Comparison of ENCODE assay signal across 29 cellular contexts in genomic region chr2:32455816-32456215, GRCh38.
"Had no signal": no experiment of that assay in that cellular context is flagged by ENCODE, and none has a peak within 500 bp of the region (broad histone marks: within the 10 kb centered on the region; RNA-seq: fewer than 3 reads in every experiment).

No MANE protein-coding gene starts in this region.

- FAIRE-seq: islet of Langerhans, kidney, urothelium cell line had no signal

- H3K9me3 Mint-ChIP-seq: immature natural killer cell; naive thymus-derived CD4-positive, alpha-beta T cell; nephron progenitor cell; neural progenitor cell; stimulated activated effector memory CD8-positive, alpha-beta T cell treated with anti-CD3 and anti-CD28 coated beads, Interleukin-12 subunit alpha, Interleukin-12 subunit beta, amount 100 ng/mL, for 72 hours; stimulated activated naive CD8-positive, alpha-beta T cell treated with anti-CD3 and anti-CD28 coated beads, Interleukin-15, Interleukin-2, amounts not matched to agents 100 ng/mL and 50 ng/mL, for 24 hours had no signal

- DNase-seq: heart left ventricle; hypothalamus; immature natural killer cell; kidney; left colon; left lung; midbrain; mucosa of descending colon; naive thymus-derived CD4-positive, alpha-beta T cell; nephron progenitor cell; ovary; spleen; stimulated activated CD4-positive, alpha-beta T cell treated with anti-CD3 and anti-CD28 coated beads, Interleukin-4, amount 100 ng/mL, for 24 hours; stimulated activated naive CD4-positive, alpha-beta T cell; tibial artery; trophoblast cell; upper lobe of right lung had no signal

- H3K4me3 Mint-ChIP-seq: immature natural killer cell; naive thymus-derived CD4-positive, alpha-beta T cell; nephron progenitor cell; neural progenitor cell; stimulated activated effector memory CD8-positive, alpha-beta T cell treated with anti-CD3 and anti-CD28 coated beads, Interleukin-12 subunit alpha, Interleukin-12 subunit beta, amount 100 ng/mL, for 72 hours; stimulated activated naive CD8-positive, alpha-beta T cell treated with anti-CD3 and anti-CD28 coated beads, Interleukin-15, Interleukin-2, amounts not matched to agents 100 ng/mL and 50 ng/mL, for 24 hours had no signal

- ATAC-seq: heart left ventricle; left colon; left lung; mucosa of descending colon; naive thymus-derived CD4-positive, alpha-beta T cell; sciatic nerve; stimulated activated effector memory CD8-positive, alpha-beta T cell treated with anti-CD3 and anti-CD28 coated beads, Interleukin-12 subunit alpha, Interleukin-12 subunit beta, amount 100 ng/mL, for 72 hours; upper lobe of right lung had no signal

- H3K36me3 ChIP-seq: ovary, right atrium auricular region, thoracic aorta had no signal

- H3K4me3 ChIP-seq: heart left ventricle, left lung, lung, mucosa of descending colon, neural progenitor cell, ovary, right atrium auricular region, skin epidermis, spleen, suprapubic skin, thoracic aorta, tibial artery, upper lobe of right lung had no signal

- H3K4me1 Mint-ChIP-seq: nephron progenitor cell, neural progenitor cell had no signal

- H3K27me3 ChIP-seq: heart left ventricle, left lung, neural progenitor cell, ovary, right atrium auricular region, spleen, suprapubic skin, tibial artery, upper lobe of right lung had no signal

- H3K27ac Mint-ChIP-seq: nephron progenitor cell; neural progenitor cell; progenitor cell of endocrine pancreas; stimulated activated effector memory CD8-positive, alpha-beta T cell treated with anti-CD3 and anti-CD28 coated beads, Interleukin-12 subunit alpha, Interleukin-12 subunit beta, amount 100 ng/mL, for 72 hours had no signal

- H3K4me1 ChIP-seq: heart left ventricle, left lung, neural progenitor cell, right atrium auricular region, suprapubic skin, tibial artery, upper lobe of right lung had no signal

- H2AFZ ChIP-seq: neural progenitor cell had no signal

- H3K9ac ChIP-seq: neural progenitor cell had no signal

- H3K4me2 ChIP-seq: neural progenitor cell had no signal

- H3K27me3 Mint-ChIP-seq: naive thymus-derived CD4-positive, alpha-beta T cell; progenitor cell of endocrine pancreas; stimulated activated naive CD8-positive, alpha-beta T cell treated with anti-CD3 and anti-CD28 coated beads, Interleukin-15, Interleukin-2, amounts not matched to agents 100 ng/mL and 50 ng/mL, for 24 hours had no signal

- H3K27ac ChIP-seq: heart left ventricle, left lung, neural progenitor cell, ovary, right atrium auricular region, skin epidermis, spleen, suprapubic skin, thoracic aorta, tibial artery, upper lobe of right lung had no signal

- H3K9me3 ChIP-seq: heart left ventricle, left lung, mucosa of descending colon, ovary, right atrium auricular region, spleen, thoracic aorta, tibial artery, upper lobe of right lung had no signal
